1 cellular context compared by ENCODE assay signal in genomic region chr3:177483182-177483967, GRCh38.
A peak's percentile ranks its signal among the peaks of the same experiment; 100 is the strongest.
TF ChIP-seq lines count a peak whose summit lies in the region.

No MANE protein-coding gene starts in this region.

TF ChIP-seq in K562, 482 proteins besides CTCF, POLR2A, EP300 and RAD21 (continued from another document and continues in another):
- no peak for TF ChIP-seq ZNF395 (CRISPR knock-in tag; IDR thresholded peaks at IDR 0.05)
- TF ChIP-seq SMARCE1 (IDR thresholded peaks at IDR 0.05), result peak; percentile 93
- TF ChIP-seq CHD4 (IDR thresholded peaks at IDR 0.05; ENCODE audit: insufficient read depth, insufficient replicate concordance, low read depth, low read length, poor library complexity, severe bottlenecking), result no peak
- peak; percentile 44; the same call in 1 of the 2 replicates for TF ChIP-seq VEZF1 (CRISPR knock-in tag; IDR thresholded peaks at IDR 0.05)
- no peak; the same call in 1 of the 2 replicates for TF ChIP-seq TFAP4 (CRISPR knock-in tag; IDR thresholded peaks at IDR 0.05; ENCODE audit: borderline replicate concordance)
- TF ChIP-seq ADNP (tag; IDR thresholded peaks at IDR 0.05), result no peak
- TF ChIP-seq POLR2AphosphoS2 (IDR thresholded peaks at IDR 0.05; ENCODE audit: low read length), result no peak
- peak; percentile 80 for TF ChIP-seq STAT5A (IDR thresholded peaks at IDR 0.05; ENCODE audit: borderline replicate concordance, low read length)
- no peak for TF ChIP-seq GATAD2A (IDR thresholded peaks at IDR 0.05)
- TF ChIP-seq HDAC8 (tag; IDR thresholded peaks at IDR 0.05), result no peak
- TF ChIP-seq BRCA1 (IDR thresholded peaks at IDR 0.05), result no peak
- TF ChIP-seq BRCA1 (CRISPR knock-in tag; IDR thresholded peaks at IDR 0.05), result no peak
- no peak for TF ChIP-seq ETS1 (conservative IDR thresholded peaks at IDR 0.05; ENCODE audit: control insufficient read depth, low read depth, low read length)
- TF ChIP-seq ZBTB8A (IDR thresholded peaks at IDR 0.05; ENCODE audit: partially characterized antibody), result no peak
- peak; percentile 54; the same call in 1 of the 2 replicates for TF ChIP-seq BCOR (IDR thresholded peaks at IDR 0.05)
- TF ChIP-seq C11orf30 (IDR thresholded peaks at IDR 0.05; ENCODE audit: low read depth), result no peak
- no peak for TF ChIP-seq NRF1 (conservative IDR thresholded peaks at IDR 0.05 in 1 of 2, IDR thresholded peaks at IDR 0.05 in 1 of 2)
- no peak for TF ChIP-seq ATF1 (CRISPR knock-in tag; IDR thresholded peaks at IDR 0.05)
- peak; percentile 57; the same call in 1 of the 2 replicates for TF ChIP-seq ATF1 (tag; IDR thresholded peaks at IDR 0.05)
- TF ChIP-seq ZNF274 (IDR thresholded peaks at IDR 0.05; ENCODE audit: borderline replicate concordance, low read depth, low read length), result no peak
- TF ChIP-seq PKNOX1 (IDR thresholded peaks at IDR 0.05), result peak; percentile 46
- TF ChIP-seq CHD1 (IDR thresholded peaks at IDR 0.05; ENCODE audit: low read length), result no peak
- TF ChIP-seq YY1 (IDR thresholded peaks at IDR 0.05; ENCODE audit: borderline replicate concordance in 1 of 3, control insufficient read depth in 1 of 3, extremely low read depth in 1 of 3, insufficient read depth in 3 of 3, insufficient read length in 1 of 3, insufficient replicate concordance in 2 of 3, low read depth in 1 of 3, low read length in 2 of 3), result peak in 2 of 3 experiments; percentile 10 to 53
- TF ChIP-seq IRF9 (tag; IDR thresholded peaks at IDR 0.05), result no peak
- no peak for TF ChIP-seq ZSCAN32 (CRISPR knock-in tag; IDR thresholded peaks at IDR 0.05)
- TF ChIP-seq ZEB2 (IDR thresholded peaks at IDR 0.05), result no peak
- TF ChIP-seq ATF4 (CRISPR knock-in tag; IDR thresholded peaks at IDR 0.05), result peak; percentile 33; the same call in 1 of the 2 replicates
- TF ChIP-seq POLR2AphosphoS5 (IDR thresholded peaks at IDR 0.05; ENCODE audit: control insufficient read depth, insufficient read depth, low read depth, low read length), result peak; percentile 83
- TF ChIP-seq MCM5 (IDR thresholded peaks at IDR 0.05; ENCODE audit: low read depth), result no peak
- no peak for TF ChIP-seq SUPT5H (IDR thresholded peaks at IDR 0.05)
- no peak for TF ChIP-seq ZC3H4 (CRISPR knock-in tag; IDR thresholded peaks at IDR 0.05; ENCODE audit: borderline replicate concordance)
- TF ChIP-seq NELFE (IDR thresholded peaks at IDR 0.05; ENCODE audit: insufficient read depth, insufficient read length), result no peak
- no peak for TF ChIP-seq SNAPC5 (CRISPR knock-in tag; IDR thresholded peaks at IDR 0.05)
- no peak for TF ChIP-seq BCL6 (CRISPR knock-in tag; IDR thresholded peaks at IDR 0.05)
- TF ChIP-seq CBX2 (IDR thresholded peaks at IDR 0.05; ENCODE audit: insufficient read depth, low read length, poor library complexity, severe bottlenecking), result no peak
- no peak for TF ChIP-seq DNMT1 (IDR thresholded peaks at IDR 0.05)
- TF ChIP-seq ZNF324 (CRISPR knock-in tag; IDR thresholded peaks at IDR 0.05), result no peak
- TF ChIP-seq HNRNPH1 (optimal IDR thresholded peaks at IDR 0.05; ENCODE audit: low read depth, low read length), result no peak
- TF ChIP-seq ZC3H11A (IDR thresholded peaks at IDR 0.05; ENCODE audit: low read depth, low read length), result no peak
- peak; percentile 93 for TF ChIP-seq DPF2 (IDR thresholded peaks at IDR 0.05)
- TF ChIP-seq IRF1 (CRISPR knock-in tag; IDR thresholded peaks at IDR 0.05; ENCODE audit: borderline replicate concordance), result no peak
- peak; percentile 79 for TF ChIP-seq RFX1 (IDR thresholded peaks at IDR 0.05)
- TF ChIP-seq SNIP1 (IDR thresholded peaks at IDR 0.05; ENCODE audit: low read depth), result no peak
- TF ChIP-seq ZNF347 (CRISPR knock-in tag; IDR thresholded peaks at IDR 0.05; ENCODE audit: low read depth), result no peak
- TF ChIP-seq MAFK (IDR thresholded peaks at IDR 0.05; ENCODE audit: low read length), result peak; percentile 10; the same call in 1 of the 2 replicates
- no peak for TF ChIP-seq HSF4 (CRISPR knock-in tag; IDR thresholded peaks at IDR 0.05; ENCODE audit: borderline replicate concordance)
- TF ChIP-seq ZNF41 (CRISPR knock-in tag; conservative IDR thresholded peaks at IDR 0.05), result peak; percentile 51; the same call in 1 of the 2 replicates
- TF ChIP-seq ZNF436 (CRISPR knock-in tag; IDR thresholded peaks at IDR 0.05), result no peak
- TF ChIP-seq PPARD (CRISPR knock-in tag; IDR thresholded peaks at IDR 0.05), result no peak
- TF ChIP-seq MNT (conservative IDR thresholded peaks at IDR 0.05), result no peak; a peak in 2 of 4 replicates
- TF ChIP-seq RBM14 (IDR thresholded peaks at IDR 0.05; ENCODE audit: borderline replicate concordance, insufficient read depth, low read depth, low read length), result no peak
- TF ChIP-seq KLF1 (tag; IDR thresholded peaks at IDR 0.05), result no peak
- no peak for TF ChIP-seq RBM22 (IDR thresholded peaks at IDR 0.05; ENCODE audit: low read depth, low read length, poor library complexity, severe bottlenecking)
- no peak for TF ChIP-seq BDP1 (IDR thresholded peaks at IDR 0.05; ENCODE audit: insufficient read depth, insufficient read length)
- no peak for TF ChIP-seq ZNF518B (CRISPR knock-in tag; IDR thresholded peaks at IDR 0.05)
